ENCODE assay signal across 8 cellular contexts in genomic region chr19:38676023-38676877, GRCh38. TPM values are rescaled to one million over a fixed set of nuclear protein-coding genes. Genes with fewer than 3 reads are reported as not detected.
DNase-seq lines count a peak whose midpoint lies in the region; ATAC-seq and TF ChIP-seq lines count a peak whose summit lies in the region.

No MANE protein-coding gene starts in this region.

- H3K36me3 Mint-ChIP-seq in activated CD8-positive, alpha-beta memory T cell treated with anti-CD3 and anti-CD28 coated beads, Interleukin-2, amount 10 ng/mL, durations not matched to agents 7 days and 5 days, result peaks cover 31% of the 10 kb centered on the region
- H3K36me3 Mint-ChIP-seq in brain, result peaks cover 46% of the 10 kb centered on the region

- DNase-seq in activated CD8-positive, alpha-beta memory T cell treated with anti-CD3 and anti-CD28 coated beads, Interleukin-2, amount 10 ng/mL, durations not matched to agents 7 days and 5 days, result peak; percentile 56
- DNase-seq in activated CD8-positive, alpha-beta memory T cell treated with anti-CD3 and anti-CD28 coated beads for 24 hours, result no peak

- peak overlapping the region; percentile 64 for H3K27ac Mint-ChIP-seq in activated CD8-positive, alpha-beta memory T cell treated with anti-CD3 and anti-CD28 coated beads, Interleukin-2, amount 10 ng/mL, durations not matched to agents 7 days and 5 days
- peak overlapping the region in 3 of 5 experiments; percentile 79 to 86 (median 80) for H3K27ac Mint-ChIP-seq in brain

- 69% methylated on average over 13 of the region's 13 CpGs for WGBS in liver
- WGBS in urinary bladder, result 20% methylated on average over 13 of the region's 13 CpGs

- H3K4me3 ChIP-seq in liver (ENCODE audit: low read depth in 1 of 3, low read length in 3 of 3), result no peak overlapping the region
- no peak overlapping the region for H3K4me3 ChIP-seq in urinary bladder (ENCODE audit: low read depth, low read length)

- CTCF ChIA-PET in activated CD8-positive, alpha-beta memory T cell treated with anti-CD3 and anti-CD28 coated beads, Interleukin-2, amount 10 ng/mL, durations not matched to agents 7 days and 5 days (lab: Charles Lee), result interaction anchor here (0.6 to 1.4 kb wide), 6 partner anchors 9 to 73 kb away, joined by 3 to 5 read pairs (median 3); no protein-coding TSS in a partner anchor

- no peak overlapping the region for H3K4me3 Mint-ChIP-seq in activated CD8-positive, alpha-beta memory T cell treated with anti-CD3 and anti-CD28 coated beads, Interleukin-2, amount 10 ng/mL, durations not matched to agents 7 days and 5 days
- H3K4me3 Mint-ChIP-seq in brain, result no peak overlapping the region

- peaks cover 0 to 3% (median 0%) of the 10 kb centered on the region in 4 donors for H3K36me3 ChIP-seq in liver (ENCODE audit: control insufficient read depth in 4 of 4, insufficient read depth in 3 of 4, low read depth in 1 of 4, low read length in 3 of 4)
- H3K36me3 ChIP-seq in urinary bladder (ENCODE audit: insufficient read depth), result no peaks in the 10 kb centered on the region

- H3K4me1 ChIP-seq in liver (ENCODE audit: control insufficient read depth in 4 of 4, insufficient read depth in 4 of 4, low read length in 3 of 4), result peaks cover 12 to 68% (median 27%) of the 10 kb centered on the region in 4 donors
- no peaks in the 10 kb centered on the region for H3K4me1 ChIP-seq in urinary bladder (ENCODE audit: insufficient read depth)

- peaks cover 82% of the 10 kb centered on the region for H3K4me1 Mint-ChIP-seq in activated CD8-positive, alpha-beta memory T cell treated with anti-CD3 and anti-CD28 coated beads, Interleukin-2, amount 10 ng/mL, durations not matched to agents 7 days and 5 days
- peaks cover 34% of the 10 kb centered on the region for H3K4me1 Mint-ChIP-seq in brain

- ATAC-seq in activated CD8-positive, alpha-beta memory T cell treated with anti-CD3 and anti-CD28 coated beads, Interleukin-2, amount 10 ng/mL, durations not matched to agents 7 days and 5 days, result no peak
- ATAC-seq in GM18867 (IDR thresholded peaks at IDR 0.05; ENCODE audit: unreplicated experiment) (no peak), HG02973 (IDR thresholded peaks at IDR 0.05; ENCODE audit: unreplicated experiment) (no peak), GM21529 (IDR thresholded peaks at IDR 0.05; ENCODE audit: unreplicated experiment) (no peak)

- no peaks in the 10 kb centered on the region for H3K9me3 Mint-ChIP-seq in activated CD8-positive, alpha-beta memory T cell treated with anti-CD3 and anti-CD28 coated beads, Interleukin-2, amount 10 ng/mL, durations not matched to agents 7 days and 5 days (ENCODE audit: low read depth)
- peaks cover 0 to 2% (median 0%) of the 10 kb centered on the region in 5 experiments for H3K9me3 Mint-ChIP-seq in brain

- H3K9ac ChIP-seq in liver (ENCODE audit: low read depth in 1 of 2, low read length in 2 of 2), result no peak overlapping the region

- no peaks in the 10 kb centered on the region for H3K27me3 ChIP-seq in liver (ENCODE audit: control insufficient read depth in 4 of 4, insufficient read depth in 4 of 4, low read length in 3 of 4)

- TF ChIP-seq RAD21 in liver (IDR thresholded peaks at IDR 0.05), result no peak

- H3K27me3 Mint-ChIP-seq in activated CD8-positive, alpha-beta memory T cell treated with anti-CD3 and anti-CD28 coated beads, Interleukin-2, amount 10 ng/mL, durations not matched to agents 7 days and 5 days, result no peaks in the 10 kb centered on the region
- H3K27me3 Mint-ChIP-seq in brain, result no peaks in the 10 kb centered on the region

- H3K9me3 ChIP-seq in liver (ENCODE audit: control insufficient read depth in 4 of 4, low read length in 3 of 4), result no peaks in the 10 kb centered on the region

- H3K27ac ChIP-seq in liver (ENCODE audit: low read depth in 1 of 2, low read length in 2 of 2), result peak overlapping the region; percentile 50 to 62
- peak overlapping the region; percentile 43 for H3K27ac ChIP-seq in urinary bladder (ENCODE audit: low read depth)

- TF ChIP-seq CTCF in brain (conservative IDR thresholded peaks at IDR 0.05) (no peak), liver (IDR thresholded peaks at IDR 0.05; ENCODE audit: low read depth, low read length, missing input control) (no peak)

TF ChIP-seq in liver, 16 proteins besides CTCF, POLR2A, EP300 and RAD21:
- TF ChIP-seq TAF1 (conservative IDR thresholded peaks at IDR 0.05), result no peak
- TF ChIP-seq NR2F2 (IDR thresholded peaks at IDR 0.05), result no peak
- TF ChIP-seq HNF4A (conservative IDR thresholded peaks at IDR 0.05), result no peak
- no peak for TF ChIP-seq SP1 (IDR thresholded peaks at IDR 0.05)
- no peak for TF ChIP-seq JUND (IDR thresholded peaks at IDR 0.05)
- no peak for TF ChIP-seq FOXA2 (IDR thresholded peaks at IDR 0.05)
- no peak for TF ChIP-seq GABPA (IDR thresholded peaks at IDR 0.05 in 1 of 2, conservative IDR thresholded peaks at IDR 0.05 in 1 of 2)

RNA-seq across cellular contexts. Expression of gene ACTN4, which starts 28.8 kb away (rescaled TPM):
- 100 to 1,000 TPM; 413 to 433 TPM for total RNA-seq in activated CD8-positive, alpha-beta memory T cell treated with anti-CD3 and anti-CD28 coated beads, Interleukin-2, amount 10 ng/mL, durations not matched to agents 7 days and 5 days
- polyA plus RNA-seq in brain (ENCODE audit: insufficient read depth, low read depth, low replicate concordance), result 379 TPM
- 100 to 1,000 TPM in 1 of 2 donors, 10 to 100 TPM in 1; 93.9 to 164 TPM for total RNA-seq in liver
- polyA plus RNA-seq in liver, result 100 to 1,000 TPM in 1 of 2 donors, 10 to 100 TPM in 1; 35.4 to 104 TPM
- 140 TPM for total RNA-seq in urinary bladder
- polyA plus RNA-seq in urinary bladder, result 304 TPM

RNA-seq across cellular contexts. Expression of gene EIF3K, which starts 57.3 kb away (rescaled TPM):
- 100 to 1,000 TPM; 281 to 308 TPM for total RNA-seq in activated CD8-positive, alpha-beta memory T cell treated with anti-CD3 and anti-CD28 coated beads, Interleukin-2, amount 10 ng/mL, durations not matched to agents 7 days and 5 days
- polyA plus RNA-seq in brain (ENCODE audit: insufficient read depth, low read depth, low replicate concordance) (367 TPM), liver (100 to 1,000 TPM; 118 to 173 TPM), urinary bladder (373 TPM)
- total RNA-seq in liver (100 to 1,000 TPM; 130 to 240 TPM), urinary bladder (92.4 TPM)

RNA-seq across cellular contexts. Expression of gene MAP4K1, which starts 58.5 kb away (rescaled TPM):
- 100 to 1,000 TPM; 337 to 497 TPM for total RNA-seq in activated CD8-positive, alpha-beta memory T cell treated with anti-CD3 and anti-CD28 coated beads, Interleukin-2, amount 10 ng/mL, durations not matched to agents 7 days and 5 days
- polyA plus RNA-seq in brain (ENCODE audit: insufficient read depth, low read depth, low replicate concordance) (1.4 TPM), liver (1 to 10 TPM in 1 of 2 donors, under 1 TPM in 1; 0.89 to 3.1 TPM), urinary bladder (1.9 TPM)
- total RNA-seq in liver (1 to 10 TPM; 1.8 to 2.1 TPM), urinary bladder (2.2 TPM)

Comparison
In these comparisons a context has a peak if more than half of its experiments do, and no peak if none do; other contexts are left out.
1. RNA of gene MAP4K1, which starts 58.5 kb away (total RNA-seq): 337 to 497 TPM in activated CD8-positive, alpha-beta memory T cell treated with anti-CD3 and anti-CD28 coated beads, Interleukin-2, amount 10 ng/mL, durations not matched to agents 7 days and 5 days; 2.2 TPM in urinary bladder (single experiment) and 1.8 to 2.1 TPM in liver; every median in the first group is over 100 times any median in the second.